11 cellular contexts compared by ENCODE assay signal in the genomic region with DNA sequence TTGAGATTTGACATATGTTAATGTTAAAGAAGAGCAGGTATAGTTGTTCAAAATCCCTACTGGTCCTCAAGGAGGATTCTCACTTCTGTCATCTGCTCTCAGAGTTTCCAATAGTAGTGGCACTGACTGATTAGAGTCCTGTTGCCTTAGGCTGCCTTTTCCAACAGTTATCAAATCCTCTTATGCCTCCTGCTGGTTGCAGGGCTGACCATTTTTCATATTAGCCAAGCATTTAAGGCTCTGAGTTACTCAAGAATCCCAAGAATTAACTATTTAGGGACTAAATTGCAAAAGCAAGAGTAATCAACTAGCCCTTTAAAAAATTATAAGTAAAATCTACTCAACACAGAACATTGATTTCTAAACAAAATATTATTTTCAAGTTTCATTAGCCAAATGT.
A peak's percentile ranks its signal among the peaks of the same experiment; 100 is the strongest.
DNase-seq lines count a peak whose midpoint lies in the region; TF ChIP-seq lines count a peak whose summit lies in the region.
"Had no signal": no experiment of that assay in that cellular context is flagged by ENCODE, and none has a peak within 500 bp of the region (broad histone marks: within the 10 kb centered on the region; RNA-seq: fewer than 3 reads in every experiment).

No MANE protein-coding gene starts in this region.

- POLR2A ChIA-PET in HEK293T (lab: Yijun Ruan, JAX): no interaction called here

- H3K27me3 ChIP-seq in BE2C: no peaks in the 10 kb centered on the region
- H3K27me3 ChIP-seq: neutrophil had no signal

- DNase-seq in BE2C: peak; percentile 24
- DNase-seq in HEK293T (ENCODE audit: extremely low spot score): peak; percentile 11
- DNase-seq in RPMI7951 (ENCODE audit: low read depth): peak; percentile 17
- peak; percentile 56 for DNase-seq in islet precursor cell
- DNase-seq in activated gamma-delta T cell treated with Interleukin-2 at 50 U/mL for 16 hours: no peak
- no peak for DNase-seq in stimulated activated CD4-positive, alpha-beta T cell treated with anti-CD3 and anti-CD28 coated beads, Interleukin-4, amount 100 ng/mL, for 4 hours
- no peak for DNase-seq in NCI-H2171 (lab: John Stamatoyannopoulos, UW)
- no peak for DNase-seq in inferior parietal cortex (ENCODE audit: extremely low spot score)
- DNase-seq: activated CD4-positive, alpha-beta memory T cell treated with anti-CD3 and anti-CD28 coated beads, Interleukin-2, amount 10 ng/mL, durations not matched to agents 7 days and 5 days; CD8-positive, alpha-beta T cell had no signal

- H3K4me3 ChIP-seq in BE2C (ENCODE audit: low read depth, low read length): no peak overlapping the region

- H3K36me3 ChIP-seq in BE2C: no peaks in the 10 kb centered on the region
- H3K36me3 ChIP-seq: neutrophil had no signal

- TF ChIP-seq CTCF in BE2C (IDR thresholded peaks at IDR 0.05; ENCODE audit: low read depth, low read length): peak; percentile 65

- CTCF ChIA-PET in HEK293T (lab: Yijun Ruan, JAX): interaction anchor here (0.7 to 1.4 kb wide), 3 partner anchors 146 to 230 kb away, joined by 3 read pairs; no protein-coding TSS in a partner anchor

- H3K9me3 ChIP-seq in BE2C: no peaks in the 10 kb centered on the region
- H3K9me3 ChIP-seq: neutrophil had no signal

- H3K4me1 ChIP-seq in BE2C: no peaks in the 10 kb centered on the region

TF ChIP-seq in HEK293T, 16 proteins besides CTCF, POLR2A, EP300 and RAD21:
- no peak for TF ChIP-seq HDGF (IDR thresholded peaks at IDR 0.05; ENCODE audit: borderline replicate concordance)
- TF ChIP-seq L3MBTL2 (conservative IDR thresholded peaks at IDR 0.05): no peak
- no peak for TF ChIP-seq CTBP1 (IDR thresholded peaks at IDR 0.05; ENCODE audit: borderline replicate concordance)
- no peak for TF ChIP-seq ZNF384 (IDR thresholded peaks at IDR 0.05)
- no peak for TF ChIP-seq NFRKB (IDR thresholded peaks at IDR 0.05)
- no peak for TF ChIP-seq ELF4 (IDR thresholded peaks at IDR 0.05)
- no peak for TF ChIP-seq BHLHE40 (IDR thresholded peaks at IDR 0.05; ENCODE audit: borderline replicate concordance)
- no peak for TF ChIP-seq FOXA1 (IDR thresholded peaks at IDR 0.05)
- TF ChIP-seq, protein P1, sequence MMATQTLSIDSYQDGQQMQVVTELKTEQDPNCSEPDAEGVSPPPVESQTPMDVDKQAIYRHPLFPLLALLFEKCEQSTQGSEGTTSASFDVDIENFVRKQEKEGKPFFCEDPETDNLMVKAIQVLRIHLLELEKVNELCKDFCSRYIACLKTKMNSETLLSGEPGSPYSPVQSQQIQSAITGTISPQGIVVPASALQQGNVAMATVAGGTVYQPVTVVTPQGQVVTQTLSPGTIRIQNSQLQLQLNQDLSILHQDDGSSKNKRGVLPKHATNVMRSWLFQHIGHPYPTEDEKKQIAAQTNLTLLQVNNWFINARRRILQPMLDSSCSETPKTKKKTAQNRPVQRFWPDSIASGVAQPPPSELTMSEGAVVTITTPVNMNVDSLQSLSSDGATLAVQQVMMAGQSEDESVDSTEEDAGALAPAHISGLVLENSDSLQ (IDR thresholded peaks at IDR 0.05): no peak
TF ChIP-seq in HEK293T: peak in this region for 0.

Comparison
In these comparisons a context has a peak if more than half of its experiments do, and no peak if none do; other contexts are left out.
1. DNase-seq: peak in BE2C (single experiment), HEK293T (single experiment), RPMI7951 (single experiment) and islet precursor cell (single experiment); none in activated gamma-delta T cell treated with Interleukin-2 at 50 U/mL for 16 hours (single experiment), stimulated activated CD4-positive, alpha-beta T cell treated with anti-CD3 and anti-CD28 coated beads, Interleukin-4, amount 100 ng/mL, for 4 hours (0 of 2), NCI-H2171 (single experiment) and inferior parietal cortex (single experiment).